20 cellular contexts compared by ENCODE assay signal in genomic region chr18:62516242-62516641, GRCh38. TPM values are rescaled to one million over a fixed set of nuclear protein-coding genes. Genes with fewer than 3 reads are reported as not detected.
DNase-seq lines count a peak whose midpoint lies in the region; ATAC-seq, FAIRE-seq and TF ChIP-seq lines count a peak whose summit lies in the region.
"Had no signal": no experiment of that assay in that cellular context is flagged by ENCODE, and none has a peak within 500 bp of the region (broad histone marks: within the 10 kb centered on the region; RNA-seq: fewer than 3 reads in every experiment).

No MANE protein-coding gene starts in this region.

- no peak overlapping the region for H3K9ac ChIP-seq in HepG2 (ENCODE audit: insufficient read depth, low read depth, low read length)
- H3K9ac ChIP-seq: BLaER1 treated with 17β-estradiol and CSF1 and Interleukin-3, amounts not matched to agents 10 nM and 100 nM had no signal

- DNase-seq in HepG2 (ENCODE audit: low spot score) (no peak), right lobe of liver (no peak), body of pancreas (no peak), left kidney (ENCODE audit: low read depth, low spot score) (peak; percentile 46), gastrocnemius medialis (no peak), NCI-H510A treated with DMSO at 0.1 percent for 48 hours (lab: John Stamatoyannopoulos, UW) (no peak)
- no peak for DNase-seq in stimulated activated CD4-positive, alpha-beta T cell treated with anti-CD3 and anti-CD28 coated beads, Interleukin-2, amount 100 ng/mL, for 48 hours
- DNase-seq: CD4-positive, alpha-beta T cell; CD8-positive, alpha-beta memory T cell; DMS153; DND-41; H9; HFFc6 had no signal

- ATAC-seq in HepG2 (no peak), right lobe of liver (no peak), body of pancreas (no peak), gastrocnemius medialis (peak; percentile 89 to 94), GM18498 (IDR thresholded peaks at IDR 0.05; ENCODE audit: unreplicated experiment) (no peak)
- ATAC-seq: GM23338, HCT116 had no signal

- peaks cover 26% of the 10 kb centered on the region for H3K79me2 ChIP-seq in HepG2 (ENCODE audit: insufficient read depth, low read length)

- TF ChIP-seq RAD21 in HepG2 (CRISPR knock-in tag; IDR thresholded peaks at IDR 0.05), result no peak

- intact Hi-C loops in HepG2 (cut with micrococcal nuclease; ENCODE audit: unreplicated experiment) (no loop called here), right lobe of liver (cut with DNase I) (no loop called here), body of pancreas (cut with DNase I) (no loop called here), gastrocnemius medialis (cut with DNase I; ENCODE audit: low total_unique reads) (no loop called here)

- CTCF ChIA-PET in HepG2 (lab: Yijun Ruan, JAX; ENCODE audit: low intra/inter-chr PET ratio, low total read pairs), result no interaction called here

- peak overlapping the region; percentile 14 for H3K27ac ChIP-seq in HepG2 (ENCODE audit: extremely low read length, insufficient read depth, low read length)
- no peak overlapping the region for H3K27ac ChIP-seq in right lobe of liver
- H3K27ac ChIP-seq in body of pancreas, result peak overlapping the region in 3 of 4 donors; percentile 21 to 34 (median 26)
- H3K27ac ChIP-seq in gastrocnemius medialis, result peak overlapping the region in 2 of 4 donors; percentile 21 to 68
- H3K27ac ChIP-seq: 22Rv1; BLaER1 treated with 17β-estradiol and CSF1 and Interleukin-3, amounts not matched to agents 10 nM and 100 nM had no signal

- H3K4me3 ChIP-seq in HepG2 (replicated peaks in 1 of 3; ENCODE audit: insufficient read depth in 1 of 3, low read depth in 2 of 3, low read length in 3 of 3) (no peak overlapping the region), right lobe of liver (no peak overlapping the region), body of pancreas (no peak overlapping the region), gastrocnemius medialis (no peak overlapping the region)
- H3K4me3 ChIP-seq: BLaER1 treated with 17β-estradiol and CSF1 and Interleukin-3, amounts not matched to agents 10 nM and 100 nM; GM23338 had no signal

- FAIRE-seq in HepG2 (lab: Jason Lieb, UNC), result no peak
- FAIRE-seq: GM12892, GM19239 had no signal

- H3K36me3 ChIP-seq in HepG2 (replicated peaks in 1 of 2; ENCODE audit: control insufficient read depth in 1 of 2, insufficient read depth in 2 of 2, low read length in 2 of 2) (no peaks in the 10 kb centered on the region), right lobe of liver (no peaks in the 10 kb centered on the region), body of pancreas (replicated peaks in 1 of 2; ENCODE audit: insufficient read depth in 1 of 2, low read depth in 2 of 2) (no peaks in the 10 kb centered on the region), gastrocnemius medialis (no peaks in the 10 kb centered on the region)

- peaks cover 31% of the 10 kb centered on the region for H3K9me3 ChIP-seq in HepG2 (ENCODE audit: low read length)
- H3K9me3 ChIP-seq in right lobe of liver, result peaks cover 0 to 12% (median 0%) of the 10 kb centered on the region in 4 donors
- no peaks in the 10 kb centered on the region for H3K9me3 ChIP-seq in body of pancreas
- H3K9me3 ChIP-seq in gastrocnemius medialis, result peaks cover 0 to 14% (median 0%) of the 10 kb centered on the region in 3 donors

- no peak for TF ChIP-seq EP300 in HepG2 (IDR thresholded peaks at IDR 0.05; ENCODE audit: low read depth in 2 of 2, low read length in 2 of 2)
- no peak for TF ChIP-seq EP300 in HepG2 (CRISPR knock-in tag; IDR thresholded peaks at IDR 0.05; ENCODE audit: borderline replicate concordance)

- TF ChIP-seq POLR2A in HepG2 (IDR thresholded peaks at IDR 0.05; ENCODE audit: insufficient read depth in 1 of 2, low read depth in 2 of 2, low read length in 2 of 2) (no peak), right lobe of liver (IDR thresholded peaks at IDR 0.05) (no peak), body of pancreas (IDR thresholded peaks at IDR 0.05) (no peak), gastrocnemius medialis (IDR thresholded peaks at IDR 0.05) (no peak)

- POLR2A ChIA-PET in HepG2 (lab: Yijun Ruan, JAX), result no interaction called here

- in situ Hi-C loops in HepG2 (cut with HindIII; ENCODE audit: extremely low pct_ligation_motif_present, low pct_unique_long_range_greater_than_20kb), result no loop called here
- in situ Hi-C loops in gastrocnemius medialis (cut with MboI; ENCODE audit: low sequenced_read_pairs in 4 of 4), result loop anchor here in 2 of 4 donors (5.0 to 10.0 kb wide), 2 partner anchors 71 to 89 kb away; no protein-coding TSS in a partner anchor

- TF ChIP-seq CTCF in HepG2 (CRISPR knock-in tag; IDR thresholded peaks at IDR 0.05), result no peak
- TF ChIP-seq CTCF in right lobe of liver (IDR thresholded peaks at IDR 0.05), result no peak
- no peak for TF ChIP-seq CTCF in body of pancreas (IDR thresholded peaks at IDR 0.05)
- no peak for TF ChIP-seq CTCF in gastrocnemius medialis (IDR thresholded peaks at IDR 0.05 in 4 of 5, conservative IDR thresholded peaks at IDR 0.05 in 1 of 5)

- no peak overlapping the region for H3K4me2 ChIP-seq in HepG2 (ENCODE audit: low read depth, low read length)
- H3K4me2 ChIP-seq: BLaER1 treated with 17β-estradiol and CSF1 and Interleukin-3, amounts not matched to agents 10 nM and 100 nM; GM23338 had no signal

- H3K27me3 ChIP-seq in HepG2 (ENCODE audit: control insufficient read depth in 1 of 2, insufficient read depth in 2 of 2, low read length in 2 of 2) (no peaks in the 10 kb centered on the region), right lobe of liver (no peaks in the 10 kb centered on the region), body of pancreas (no peaks in the 10 kb centered on the region), gastrocnemius medialis (no peaks in the 10 kb centered on the region)

- WGBS in HepG2 (ENCODE audit: low lambda C conversion rate), result 95% methylated on average over 1 of the region's 1 CpG
- WGBS in right lobe of liver (ENCODE audit: insufficient coverage, low coverage, low lambda C conversion rate, missing lambda C conversion rate), result 73% methylated on average over 1 of the region's 1 CpG
- 36 to 48% methylated on average over 1 of the region's 1 CpG for WGBS in body of pancreas, 2 donors

- no peak overlapping the region for H2AFZ ChIP-seq in HepG2 (ENCODE audit: low read length)
- H2AFZ ChIP-seq: GM23338 had no signal

- H3K4me1 ChIP-seq in HepG2 (ENCODE audit: insufficient read depth, low read length) (peaks cover 32% of the 10 kb centered on the region), right lobe of liver (peaks cover 0 to 26% (median 0%) of the 10 kb centered on the region in 4 donors), body of pancreas (peaks cover 11% of the 10 kb centered on the region), gastrocnemius medialis (peaks cover 0 to 12% of the 10 kb centered on the region in 2 donors)

- BruUV-seq in HepG2 (replicated peaks; lab: Mats Ljungman, UMichigan), result no TSS peak

- H4K20me1 ChIP-seq in HepG2 (ENCODE audit: insufficient read depth, low read length), result no peaks in the 10 kb centered on the region

TF ChIP-seq in HepG2, 621 proteins besides CTCF, POLR2A, EP300 and RAD21 (continues in another document):
- TF ChIP-seq SP4 (CRISPR knock-in tag; IDR thresholded peaks at IDR 0.05) (no peak), ZBTB20 (CRISPR knock-in tag; IDR thresholded peaks at IDR 0.05; ENCODE audit: borderline replicate concordance, low read depth) (no peak), ZNF572 (CRISPR knock-in tag; IDR thresholded peaks at IDR 0.05) (no peak), HOXA9 (CRISPR knock-in tag; IDR thresholded peaks at IDR 0.05; ENCODE audit: borderline replicate concordance) (no peak), AKAP8 (CRISPR knock-in tag; IDR thresholded peaks at IDR 0.05) (no peak), ZBTB46 (CRISPR knock-in tag; IDR thresholded peaks at IDR 0.05; ENCODE audit: borderline replicate concordance) (no peak), PRPF4 (IDR thresholded peaks at IDR 0.05; ENCODE audit: low read depth, low read length, poor library complexity, severe bottlenecking) (no peak)

RNA-seq across cellular contexts. Expression of gene ZCCHC2, which starts 6.6 kb away (rescaled TPM):
- 76.1 and 76.5 TPM in 2 replicates for total RNA-seq in HepG2 (2016; rRNA removed; fragmentation: Illumina TruSeq; extraction: Trizol)
- 177 and 189 TPM in 2 replicates for total RNA-seq in HepG2 (2016; cell fraction: cytosol; rRNA removed; fragmentation: Illumina TruSeq; extraction: Trizol; ENCODE audit: low read depth)
- 71.7 and 74.4 TPM in 2 replicates for total RNA-seq in HepG2 (2016; cell fraction: insoluble cytoplasmic fraction; rRNA removed; fragmentation: Illumina TruSeq; extraction: Trizol)
- 60.3 and 72.3 TPM in 2 replicates for total RNA-seq in HepG2 (2016; cell fraction: membrane; rRNA removed; fragmentation: Illumina TruSeq; extraction: Trizol)
- 106 and 120 TPM in 2 replicates for total RNA-seq in HepG2 (2016; cell fraction: nucleus; rRNA removed; fragmentation: Illumina TruSeq; extraction: Trizol)
- 52.2 and 62.5 TPM in 2 replicates for polyA plus RNA-seq in HepG2 (2011; rRNA removed)
- polyA plus RNA-seq in HepG2 (2011; cell fraction: cytosol; rRNA removed), result 39.3 and 44.4 TPM in 2 replicates
- 79.8 and 99.4 TPM in 2 replicates for polyA plus RNA-seq in HepG2 (2011; cell fraction: nucleus; rRNA removed)
- polyA plus RNA-seq in HepG2 (2012), result 25.6 and 27.8 TPM in 2 replicates
- 4.7 and 5.0 TPM in 2 replicates for polyA plus RNA-seq in HepG2 (2016; cell fraction: cytosol; fragmentation: Illumina TruSeq; extraction: Trizol; ENCODE audit: low read depth)
- polyA plus RNA-seq in HepG2 (2016; cell fraction: insoluble cytoplasmic fraction; fragmentation: Illumina TruSeq; extraction: Trizol; ENCODE audit: low read depth), result 53.3 and 60.9 TPM in 2 replicates
- 13.0 and 14.6 TPM in 2 replicates for polyA plus RNA-seq in HepG2 (2016; cell fraction: membrane; fragmentation: Illumina TruSeq; extraction: Trizol; ENCODE audit: low read depth)
- 129 and 143 TPM in 2 replicates for polyA plus RNA-seq in HepG2 (2016; cell fraction: nucleus; fragmentation: Illumina TruSeq; extraction: Trizol; ENCODE audit: insufficient read depth, low read depth)
- polyA minus RNA-seq in HepG2 (2011; rRNA and poly(A)+ RNA removed; ENCODE audit: low replicate concordance), result 58.0 and 138 TPM in 2 replicates
- polyA minus RNA-seq in HepG2 (2011; cell fraction: cytosol; rRNA and poly(A)+ RNA removed), result 42.1 and 44.2 TPM in 2 replicates
- polyA minus RNA-seq in HepG2 (2011; cell fraction: nucleus; rRNA and poly(A)+ RNA removed), result 164 and 187 TPM in 2 replicates
- total RNA-seq in right lobe of liver, result 10 to 100 TPM; 18.9 to 26.6 (median 23.5) TPM
- total RNA-seq in body of pancreas, result 10 to 100 TPM; 10.4 to 14.2 TPM
- total RNA-seq in gastrocnemius medialis, result 10 to 100 TPM; 22.1 to 37.9 (median 32.0) TPM

Comparison
In these comparisons a context has a peak if more than half of its experiments do, and no peak if none do; other contexts are left out.
1. H3K27ac ChIP-seq: peak in HepG2 (single experiment) and body of pancreas (3 of 4); none in right lobe of liver (0 of 3).
2. ATAC-seq: peak in gastrocnemius medialis (2 of 2); none in HepG2 (single experiment), right lobe of liver (0 of 4), body of pancreas (single experiment) and GM18498 (single experiment).